In the genomic region with DNA sequence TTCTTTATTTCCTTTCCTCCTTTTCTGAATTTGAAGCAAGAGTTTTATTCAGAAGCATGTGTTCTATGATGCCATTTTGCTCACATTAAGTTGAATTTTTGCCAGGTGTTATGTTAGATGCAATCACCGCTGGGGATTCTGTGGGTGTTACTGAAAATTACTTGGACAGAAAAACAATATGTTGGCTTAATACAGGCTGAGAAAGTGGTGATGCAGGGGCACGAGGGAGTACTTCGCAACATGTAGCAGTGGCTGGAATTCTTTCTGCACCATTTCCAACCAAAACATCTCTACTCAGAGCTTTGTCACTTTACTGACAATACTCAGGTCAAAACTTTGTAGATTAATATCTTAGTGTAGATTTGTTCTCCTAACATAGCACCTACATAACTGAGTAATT, we compare ENCODE assay signal across 24 cellular contexts.
DNase-seq lines count a peak whose midpoint lies in the region; ATAC-seq and TF ChIP-seq lines count a peak whose summit lies in the region.
"Had no signal": no experiment of that assay in that cellular context is flagged by ENCODE, and none has a peak within 500 bp of the region (broad histone marks: within the 10 kb centered on the region; RNA-seq: fewer than 3 reads in every experiment).

No MANE protein-coding gene starts in this region.

- no peak overlapping the region for H3K9ac ChIP-seq in fibroblast of lung (ENCODE audit: insufficient read depth, low read length)
- H3K9ac ChIP-seq: neural progenitor cell had no signal

- DNase-seq in AG08395 (ENCODE audit: low spot score) (peak; percentile 29), MG63 (peak; percentile 20), fibroblast of lung (ENCODE audit: low read depth in 2 of 2) (peak; percentile 24 to 76), lower leg skin (ENCODE audit: low spot score in 2 of 2) (peak; percentile 54 to 89), EL (no peak), RWPE1 (ENCODE audit: low spot score) (no peak)
- DNase-seq in activated CD4-positive, alpha-beta memory T cell treated with anti-CD3 and anti-CD28 coated beads for 36 hours, result no peak
- DNase-seq: CD4-positive, CD25-positive, alpha-beta regulatory T cell; MM.1S; NCI-H146; NCI-H748 treated with DMSO at 0.1 percent for 48 hours; OCI-M1; psoas muscle; SHP77 treated with DMSO at 0.1 percent for 48 hours; stimulated activated CD4-positive, alpha-beta T cell treated with anti-CD3 and anti-CD28 coated beads, Interleukin-12 subunit alpha, Interleukin-12 subunit beta, amount 100 ng/mL, for 4 hours; stimulated activated CD8-positive, alpha-beta memory T cell treated with anti-CD3 and anti-CD28 coated beads, Interleukin-4, amount 100 ng/mL, for 48 hours; substantia nigra had no signal

- 37 to 53% methylated on average over 3 of the region's 3 CpGs for WGBS in lower leg skin, 2 donors

- TF ChIP-seq CTCF in fibroblast of lung (conservative IDR thresholded peaks at IDR 0.05 in 1 of 2, IDR thresholded peaks at IDR 0.05 in 1 of 2; ENCODE audit: low read depth in 1 of 2, low read length in 2 of 2) (no peak), lower leg skin (IDR thresholded peaks at IDR 0.05) (no peak), RWPE1 (conservative IDR thresholded peaks at IDR 0.05; ENCODE audit: low read depth) (no peak)

- peaks cover 6% of the 10 kb centered on the region for H3K9me3 Mint-ChIP-seq in activated CD4-positive, alpha-beta memory T cell treated with anti-CD3 and anti-CD28 coated beads for 36 hours
- H3K9me3 Mint-ChIP-seq: activated T-helper 2 cell treated with anti-CD3 and anti-CD28 coated beads, Interferon-gamma antibody, Interleukin-2, Interleukin-4, amounts not matched to agents 10 μg/mL and 5 μg/mL and 100 μg/mL, durations not matched to agents 14 hours and 24 hours and 36 hours had no signal

- no peak for TF ChIP-seq POLR2A in lower leg skin (IDR thresholded peaks at IDR 0.05)

- no peak overlapping the region for H3K4me2 ChIP-seq in fibroblast of lung (ENCODE audit: extremely low read depth, insufficient read depth, low read length)
- H3K4me2 ChIP-seq: A549, neural progenitor cell had no signal

- H3K27ac ChIP-seq in fibroblast of lung (ENCODE audit: insufficient read depth, low read length), result no peak overlapping the region
- H3K27ac ChIP-seq in RWPE1, result no peak overlapping the region
- H3K27ac ChIP-seq: A549, HL-60, neural progenitor cell, psoas muscle had no signal

- POLR2A ChIA-PET in RWPE1 (lab: Yijun Ruan, JAX; ENCODE audit: low non-redundant PET), result no interaction called here
- POLR2A ChIA-PET in activated CD4-positive, alpha-beta memory T cell treated with anti-CD3 and anti-CD28 coated beads for 36 hours (lab: Charles Lee), result no interaction called here

- H3K36me3 ChIP-seq in MG63, result no peaks in the 10 kb centered on the region
- no peaks in the 10 kb centered on the region for H3K36me3 ChIP-seq in fibroblast of lung (ENCODE audit: control insufficient read depth, insufficient read depth, low read length)
- H3K36me3 ChIP-seq: neural progenitor cell had no signal

- H3K4me1 Mint-ChIP-seq in activated CD4-positive, alpha-beta memory T cell treated with anti-CD3 and anti-CD28 coated beads for 36 hours (ENCODE audit: low read depth), result no peaks in the 10 kb centered on the region
- H3K4me1 Mint-ChIP-seq: CD4-positive, CD25-positive, alpha-beta regulatory T cell had no signal

- no peak for ATAC-seq in GM21526 (IDR thresholded peaks at IDR 0.05; ENCODE audit: low FRiP score, unreplicated experiment)
- ATAC-seq: A549, left lobe of liver had no signal

- no peaks in the 10 kb centered on the region for H3K36me3 Mint-ChIP-seq in activated CD4-positive, alpha-beta memory T cell treated with anti-CD3 and anti-CD28 coated beads for 36 hours
- H3K36me3 Mint-ChIP-seq: CD4-positive, CD25-positive, alpha-beta regulatory T cell; neural progenitor cell had no signal

- H2AFZ ChIP-seq in fibroblast of lung (ENCODE audit: low read length), result no peak overlapping the region
- H2AFZ ChIP-seq: neural progenitor cell had no signal

- no peak overlapping the region for H3K27ac Mint-ChIP-seq in activated CD4-positive, alpha-beta memory T cell treated with anti-CD3 and anti-CD28 coated beads for 36 hours
- H3K27ac Mint-ChIP-seq: activated T-helper 2 cell treated with anti-CD3 and anti-CD28 coated beads, Interferon-gamma antibody, Interleukin-2, Interleukin-4, amounts not matched to agents 10 μg/mL and 5 μg/mL and 100 μg/mL, durations not matched to agents 14 hours and 24 hours and 36 hours; CD4-positive, CD25-positive, alpha-beta regulatory T cell; neural progenitor cell had no signal

- intact Hi-C loops in lower leg skin (cut with DNase I; ENCODE audit: low total_unique reads), result no loop called here
- intact Hi-C loops in activated CD4-positive, alpha-beta memory T cell treated with anti-CD3 and anti-CD28 coated beads for 36 hours (cut with micrococcal nuclease), result no loop called here

- no peaks in the 10 kb centered on the region for H4K20me1 ChIP-seq in fibroblast of lung (ENCODE audit: control insufficient read depth, extremely low read depth, insufficient read depth, low read length)

- no peaks in the 10 kb centered on the region for H3K4me1 ChIP-seq in fibroblast of lung (ENCODE audit: control insufficient read depth, extremely low read depth, insufficient read depth, low read length)
- H3K4me1 ChIP-seq: A549, psoas muscle had no signal

- H3K4me3 Mint-ChIP-seq in activated CD4-positive, alpha-beta memory T cell treated with anti-CD3 and anti-CD28 coated beads for 36 hours, result no peak overlapping the region
- H3K4me3 Mint-ChIP-seq: CD4-positive, CD25-positive, alpha-beta regulatory T cell; neural progenitor cell had no signal

- no peaks in the 10 kb centered on the region for H3K27me3 Mint-ChIP-seq in activated CD4-positive, alpha-beta memory T cell treated with anti-CD3 and anti-CD28 coated beads for 36 hours
- H3K27me3 Mint-ChIP-seq: CD4-positive, CD25-positive, alpha-beta regulatory T cell had no signal

- no peaks in the 10 kb centered on the region for H3K79me2 ChIP-seq in fibroblast of lung (ENCODE audit: control insufficient read depth, insufficient read depth, low read length)

- H3K27me3 ChIP-seq in MG63, result no peaks in the 10 kb centered on the region
- no peaks in the 10 kb centered on the region for H3K27me3 ChIP-seq in fibroblast of lung (ENCODE audit: control insufficient read depth, insufficient read depth, low read length)
- H3K27me3 ChIP-seq: neural progenitor cell had no signal

- H3K9me3 ChIP-seq in MG63 (no peaks in the 10 kb centered on the region), fibroblast of lung (ENCODE audit: control insufficient read depth, insufficient read depth, low read depth, low read length) (no peaks in the 10 kb centered on the region)
- H3K9me3 ChIP-seq: A549, psoas muscle had no signal

- no peak overlapping the region for H3K4me3 ChIP-seq in MG63
- no peak overlapping the region for H3K4me3 ChIP-seq in fibroblast of lung (replicated peaks in 1 of 4; ENCODE audit: control extremely low read depth in 1 of 4, insufficient read depth in 1 of 4, low read depth in 3 of 4, low read length in 4 of 4)
- H3K4me3 ChIP-seq in lower leg skin (ENCODE audit: low read depth, poor library complexity, severe bottlenecking), result no peak overlapping the region
- H3K4me3 ChIP-seq: A549, GM12878, neural progenitor cell, psoas muscle had no signal

- CTCF ChIA-PET in RWPE1 (lab: Yijun Ruan, JAX), result no interaction called here
- CTCF ChIA-PET in activated CD4-positive, alpha-beta memory T cell treated with anti-CD3 and anti-CD28 coated beads for 36 hours (lab: Charles Lee), result no interaction called here

Comparison
In these comparisons a context has a peak if more than half of its experiments do, and no peak if none do; other contexts are left out.
1. DNase-seq: peak in AG08395 (single experiment), MG63 (single experiment), fibroblast of lung (2 of 2) and lower leg skin (2 of 2); none in EL (single experiment), RWPE1 (single experiment) and activated CD4-positive, alpha-beta memory T cell treated with anti-CD3 and anti-CD28 coated beads for 36 hours (single experiment).